ENCODE assay signal across 21 cellular contexts in the genomic region with DNA sequence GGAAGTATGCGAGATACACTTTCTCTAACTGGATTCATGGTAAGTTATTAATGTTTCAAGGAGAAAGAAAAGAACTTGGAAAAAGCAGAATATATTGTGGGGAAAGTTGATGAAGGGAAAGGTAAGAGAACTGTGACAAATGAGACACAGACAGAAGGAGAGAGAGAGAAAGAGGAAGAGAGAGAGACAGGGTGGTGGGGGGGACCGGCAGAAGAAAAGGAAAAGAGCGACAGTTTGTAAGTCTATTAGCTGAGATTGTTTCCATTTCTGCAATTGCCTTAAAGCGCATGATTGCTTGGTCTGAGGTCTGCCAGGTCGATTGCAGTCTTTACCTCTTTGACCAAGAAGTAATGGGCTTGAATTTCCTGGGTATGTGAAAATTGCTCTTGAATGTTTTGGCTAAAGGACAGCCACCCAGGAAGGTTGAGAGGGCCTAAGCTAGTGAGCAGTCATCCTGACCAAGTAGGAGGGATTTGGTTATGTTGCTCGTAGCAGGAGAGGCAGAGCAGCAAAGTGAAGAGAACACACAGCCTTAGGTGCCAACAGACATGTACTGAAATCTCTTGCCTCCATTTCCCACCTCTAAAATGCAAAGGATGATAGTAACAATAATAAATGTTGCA. TPM values are rescaled to one million over a fixed set of nuclear protein-coding genes. Genes with fewer than 3 reads are reported as not detected.
DNase-seq lines count a peak whose midpoint lies in the region; ATAC-seq and TF ChIP-seq lines count a peak whose summit lies in the region.
"Had no signal": no experiment of that assay in that cellular context is flagged by ENCODE, and none has a peak within 500 bp of the region (broad histone marks: within the 10 kb centered on the region; RNA-seq: fewer than 3 reads in every experiment).

No MANE protein-coding gene starts in this region.

- CTCF ChIA-PET in CD8-positive, alpha-beta T cell (lab: Charles Lee), result interaction anchor here (0.8 to 2.8 kb wide), 7 partner anchors 9 to 370 kb away, joined by 3 to 20 read pairs (median 4); no protein-coding TSS in a partner anchor
- CTCF ChIA-PET in activated CD8-positive, alpha-beta T cell treated with anti-CD3 and anti-CD28 coated beads for 36 hours (lab: Charles Lee), result interaction anchor here (1.0 to 1.7 kb wide), 8 partner anchors 8 to 402 kb away, joined by 3 to 5 read pairs (median 4); a partner anchor contains a TSS

- WGBS in hepatocyte (ENCODE audit: low lambda C conversion rate, missing lambda C conversion rate), result 82% methylated on average over 6 of the region's 6 CpGs

- H3K27me3 ChIP-seq in CD8-positive, alpha-beta T cell (ENCODE audit: insufficient read depth, low read length), result no peaks in the 10 kb centered on the region
- H3K27me3 ChIP-seq in hepatocyte, result peaks cover 37% of the 10 kb centered on the region
- H3K27me3 ChIP-seq: colonic mucosa had no signal

- H3K36me3 Mint-ChIP-seq in T-helper 2 cell treated with Interferon-gamma antibody and Interleukin-4, amounts not matched to agents 5 μg/mL and 100 μg/mL, for 36 hours (ENCODE audit: low read depth), result peaks cover 61% of the 10 kb centered on the region
- peaks cover 42% of the 10 kb centered on the region for H3K36me3 Mint-ChIP-seq in CD8-positive, alpha-beta T cell
- peaks cover 32% of the 10 kb centered on the region for H3K36me3 Mint-ChIP-seq in activated CD8-positive, alpha-beta T cell treated with anti-CD3 and anti-CD28 coated beads for 36 hours (ENCODE audit: low read depth)
- H3K36me3 Mint-ChIP-seq in memory B cell, result no peaks in the 10 kb centered on the region
- no peaks in the 10 kb centered on the region for H3K36me3 Mint-ChIP-seq in nephron progenitor cell (ENCODE audit: low read depth)

- H3K4me3 Mint-ChIP-seq in T-helper 2 cell treated with Interferon-gamma antibody and Interleukin-4, amounts not matched to agents 5 μg/mL and 100 μg/mL, for 36 hours, result peak overlapping the region; percentile 74
- H3K4me3 Mint-ChIP-seq in CD8-positive, alpha-beta T cell, result peak overlapping the region; percentile 73
- peak overlapping the region; percentile 72 for H3K4me3 Mint-ChIP-seq in activated CD8-positive, alpha-beta T cell treated with anti-CD3 and anti-CD28 coated beads for 36 hours
- H3K4me3 Mint-ChIP-seq in memory B cell (peak overlapping the region; percentile 19), nephron progenitor cell (no peak overlapping the region)

- POLR2A ChIA-PET in CD8-positive, alpha-beta T cell (lab: Charles Lee), result interaction anchor here (1.0 to 8.8 kb wide), 5 partner anchors 10 to 417 kb away, joined by 3 to 129 read pairs (median 5); a partner anchor contains a TSS
- POLR2A ChIA-PET in activated CD8-positive, alpha-beta T cell treated with anti-CD3 and anti-CD28 coated beads for 36 hours (lab: Charles Lee), result interaction anchor here (0.7 to 4.3 kb wide), 9 partner anchors 10 to 108 kb away, joined by 3 to 24 read pairs (median 6); no protein-coding TSS in a partner anchor

- no peaks in the 10 kb centered on the region for H3K9me2 ChIP-seq in hepatocyte (replicated peaks; ENCODE audit: insufficient read depth)

- H3K4me3 ChIP-seq in CD8-positive, alpha-beta T cell (ENCODE audit: low read depth, low read length), result peak overlapping the region; percentile 34
- H3K4me3 ChIP-seq in hepatocyte, result no peak overlapping the region
- H3K4me3 ChIP-seq: A549, colonic mucosa had no signal

- no peak overlapping the region for H3K4me2 ChIP-seq in hepatocyte
- H3K4me2 ChIP-seq: A549 had no signal

- peak overlapping the region; percentile 72 for H3K27ac ChIP-seq in CD8-positive, alpha-beta T cell (ENCODE audit: low read depth, low read length)
- H3K27ac ChIP-seq in hepatocyte, result no peak overlapping the region
- H3K27ac ChIP-seq: A549, colonic mucosa, neutrophil had no signal

- H3K36me3 ChIP-seq in CD8-positive, alpha-beta T cell (ENCODE audit: insufficient read depth, low read length), result peaks cover 5% of the 10 kb centered on the region
- no peaks in the 10 kb centered on the region for H3K36me3 ChIP-seq in hepatocyte (replicated peaks; ENCODE audit: insufficient read depth, low read depth)
- H3K36me3 ChIP-seq: colonic mucosa, neutrophil had no signal

- H3K4me1 Mint-ChIP-seq in T-helper 2 cell treated with Interferon-gamma antibody and Interleukin-4, amounts not matched to agents 5 μg/mL and 100 μg/mL, for 36 hours (ENCODE audit: low read depth), result peaks cover 79% of the 10 kb centered on the region
- peaks cover 84% of the 10 kb centered on the region for H3K4me1 Mint-ChIP-seq in CD8-positive, alpha-beta T cell (ENCODE audit: low read depth)
- peaks cover 82% of the 10 kb centered on the region for H3K4me1 Mint-ChIP-seq in activated CD8-positive, alpha-beta T cell treated with anti-CD3 and anti-CD28 coated beads for 36 hours (ENCODE audit: low read depth)
- H3K4me1 Mint-ChIP-seq in memory B cell (peaks cover 31% of the 10 kb centered on the region), nephron progenitor cell (peaks cover 81% of the 10 kb centered on the region)

- no peaks in the 10 kb centered on the region for H3K9me3 Mint-ChIP-seq in T-helper 2 cell treated with Interferon-gamma antibody and Interleukin-4, amounts not matched to agents 5 μg/mL and 100 μg/mL, for 36 hours
- H3K9me3 Mint-ChIP-seq in CD8-positive, alpha-beta T cell, result no peaks in the 10 kb centered on the region
- no peaks in the 10 kb centered on the region for H3K9me3 Mint-ChIP-seq in activated CD8-positive, alpha-beta T cell treated with anti-CD3 and anti-CD28 coated beads for 36 hours
- H3K9me3 Mint-ChIP-seq in memory B cell (no peaks in the 10 kb centered on the region), nephron progenitor cell (no peaks in the 10 kb centered on the region)

- no peak for ATAC-seq in CD8-positive, alpha-beta T cell
- no peak for ATAC-seq in activated CD8-positive, alpha-beta T cell treated with anti-CD3 and anti-CD28 coated beads for 36 hours
- ATAC-seq in memory B cell (ENCODE audit: low read depth), result peak; percentile 27
- no peak for ATAC-seq in HG03139 (IDR thresholded peaks at IDR 0.05; ENCODE audit: unreplicated experiment)
- ATAC-seq: A549 had no signal

- H4K20me1 ChIP-seq in hepatocyte (ENCODE audit: insufficient read depth, poor library complexity, severe bottlenecking), result no peaks in the 10 kb centered on the region

- no peaks in the 10 kb centered on the region for H3K27me3 Mint-ChIP-seq in T-helper 2 cell treated with Interferon-gamma antibody and Interleukin-4, amounts not matched to agents 5 μg/mL and 100 μg/mL, for 36 hours (ENCODE audit: low read depth)
- H3K27me3 Mint-ChIP-seq in CD8-positive, alpha-beta T cell (ENCODE audit: low read depth), result no peaks in the 10 kb centered on the region
- no peaks in the 10 kb centered on the region for H3K27me3 Mint-ChIP-seq in activated CD8-positive, alpha-beta T cell treated with anti-CD3 and anti-CD28 coated beads for 36 hours
- no peaks in the 10 kb centered on the region for H3K27me3 Mint-ChIP-seq in memory B cell
- peaks cover 3% of the 10 kb centered on the region for H3K27me3 Mint-ChIP-seq in nephron progenitor cell (ENCODE audit: low read depth, poor library complexity)

- intact Hi-C loops in CD8-positive, alpha-beta T cell (cut with DNase I, micrococcal nuclease), result loop anchor here in 1 of 2 experiments (2.0 kb wide), 1 partner anchor 16 kb away; no protein-coding TSS in a partner anchor
- intact Hi-C loops in activated CD8-positive, alpha-beta T cell treated with anti-CD3 and anti-CD28 coated beads for 36 hours (cut with micrococcal nuclease), result no loop called here

- H3K4me1 ChIP-seq in CD8-positive, alpha-beta T cell (ENCODE audit: insufficient read depth, low read length), result peaks cover 98% of the 10 kb centered on the region
- no peaks in the 10 kb centered on the region for H3K4me1 ChIP-seq in hepatocyte (ENCODE audit: insufficient read depth)
- H3K4me1 ChIP-seq: A549, colonic mucosa had no signal

- no peak overlapping the region for H2AFZ ChIP-seq in hepatocyte

- no peak for DNase-seq in T-helper 2 cell treated with Interferon-gamma antibody and Interleukin-4, amounts not matched to agents 5 μg/mL and 100 μg/mL, for 36 hours (ENCODE audit: low spot score)
- no peak for DNase-seq in T-helper 2 cell
- no peak for DNase-seq in CD8-positive, alpha-beta T cell
- DNase-seq in activated CD8-positive, alpha-beta T cell treated with anti-CD3 and anti-CD28 coated beads for 36 hours, result peak; percentile 19
- no peak for DNase-seq in memory B cell (ENCODE audit: low spot score in 2 of 2)
- DNase-seq in hepatocyte (ENCODE audit: low spot score), result no peak
- no peak for DNase-seq in nephron progenitor cell
- DNase-seq: activated CD4-positive, alpha-beta T cell treated with anti-CD3 and anti-CD28 coated beads, Interleukin-2, amount 50 U/mL, for 1 hour; activated effector memory CD4-positive, alpha-beta T cell treated with anti-CD3 and anti-CD28 coated beads, Interleukin-2, amount 50 U/mL, for 16 hours; colonic mucosa; NCI-H1930; NCI-H446 treated with DMSO at 0.1 percent for 48 hours; SHP77 treated with DMSO at 0.1 percent for 48 hours had no signal

- no peak for TF ChIP-seq CTCF in CD8-positive, alpha-beta T cell (IDR thresholded peaks at IDR 0.05)
- TF ChIP-seq CTCF in activated CD8-positive, alpha-beta T cell treated with anti-CD3 and anti-CD28 coated beads for 36 hours (IDR thresholded peaks at IDR 0.05), result no peak
- TF ChIP-seq CTCF in hepatocyte (IDR thresholded peaks at IDR 0.05; ENCODE audit: poor library complexity), result no peak
- no peak for TF ChIP-seq CTCF in nephron progenitor cell (IDR thresholded peaks at IDR 0.05)

- H3K9me3 ChIP-seq in CD8-positive, alpha-beta T cell (ENCODE audit: low read length), result no peaks in the 10 kb centered on the region
- H3K9me3 ChIP-seq in hepatocyte (ENCODE audit: low read depth), result no peaks in the 10 kb centered on the region
- H3K9me3 ChIP-seq: A549, colonic mucosa, neutrophil had no signal

- H3K27ac Mint-ChIP-seq in T-helper 2 cell treated with Interferon-gamma antibody and Interleukin-4, amounts not matched to agents 5 μg/mL and 100 μg/mL, for 36 hours, result peak overlapping the region; percentile 75
- H3K27ac Mint-ChIP-seq in CD8-positive, alpha-beta T cell, result no peak overlapping the region
- H3K27ac Mint-ChIP-seq in activated CD8-positive, alpha-beta T cell treated with anti-CD3 and anti-CD28 coated beads for 36 hours, result peak overlapping the region; percentile 90
- H3K27ac Mint-ChIP-seq in memory B cell (peak overlapping the region; percentile 33), nephron progenitor cell (no peak overlapping the region)

- H3K79me2 ChIP-seq in hepatocyte, result no peaks in the 10 kb centered on the region

RNA-seq across cellular contexts. Expression of a gene that starts 23.6 kb away (rescaled TPM):
- total RNA-seq in CD8-positive, alpha-beta T cell, result 10 to 100 TPM in 1 of 2 experiments, 1 to 10 TPM in 1; 9.0 to 12.0 TPM
- total RNA-seq in activated CD8-positive, alpha-beta T cell treated with anti-CD3 and anti-CD28 coated beads for 36 hours, result 1 to 10 TPM; 2.2 to 2.3 TPM
- not detected in 2 replicates for total RNA-seq in hepatocyte
- polyA plus RNA-seq in hepatocyte, result not detected in 2 replicates
- total RNA-seq: endothelial cell of umbilical vein, fibroblast of villous mesenchyme, MCF 10A, renal cortical epithelial cell had no signal
- polyA plus RNA-seq: A549, endothelial cell of umbilical vein, urinary bladder had no signal

RNA-seq across cellular contexts. Expression of a gene that starts 35.8 kb away (rescaled TPM):
- total RNA-seq in CD8-positive, alpha-beta T cell, result 100 to 1,000 TPM; 105 TPM
- total RNA-seq in activated CD8-positive, alpha-beta T cell treated with anti-CD3 and anti-CD28 coated beads for 36 hours, result 10 to 100 TPM; 83.2 to 86.8 TPM
- 0.12 TPM in 1 of 2 replicates, not detected in the other for total RNA-seq in hepatocyte
- 0.51 TPM in 1 of 2 replicates, not detected in the other for polyA plus RNA-seq in hepatocyte
- total RNA-seq: endothelial cell of umbilical vein, renal cortical epithelial cell had no signal
- polyA plus RNA-seq: A549 had no signal

RNA-seq across cellular contexts. Expression of a gene that starts 43.1 kb away (rescaled TPM):
- total RNA-seq in CD8-positive, alpha-beta T cell, result not detected
- under 1 TPM; 0.34 TPM for total RNA-seq in activated CD8-positive, alpha-beta T cell treated with anti-CD3 and anti-CD28 coated beads for 36 hours
- not detected in 2 replicates for total RNA-seq in hepatocyte
- polyA plus RNA-seq in hepatocyte, result not detected in 2 replicates
- total RNA-seq: colonic mucosa, endothelial cell of umbilical vein, fibroblast of villous mesenchyme, MCF 10A, renal cortical epithelial cell, urinary bladder had no signal
- polyA plus RNA-seq: A549, endothelial cell of umbilical vein, urinary bladder had no signal

RNA-seq across cellular contexts. Expression of a gene that starts 58.1 kb away (rescaled TPM):
- total RNA-seq in CD8-positive, alpha-beta T cell, result 10 to 100 TPM; 17.6 to 23.5 TPM
- 1 to 10 TPM; 1.5 to 2.0 TPM for total RNA-seq in activated CD8-positive, alpha-beta T cell treated with anti-CD3 and anti-CD28 coated beads for 36 hours
- total RNA-seq in hepatocyte, result 10.4 and 12.8 TPM in 2 replicates
- polyA plus RNA-seq in hepatocyte, result 10.8 and 16.5 TPM in 2 replicates
- total RNA-seq: endothelial cell of umbilical vein, fibroblast of villous mesenchyme had no signal
- polyA plus RNA-seq: A549, endothelial cell of umbilical vein had no signal

Comparison
In these comparisons a context has a peak if more than half of its experiments do, and no peak if none do; other contexts are left out.
1. H3K27ac Mint-ChIP-seq: peak in T-helper 2 cell treated with Interferon-gamma antibody and Interleukin-4, amounts not matched to agents 5 μg/mL and 100 μg/mL, for 36 hours (single experiment), activated CD8-positive, alpha-beta T cell treated with anti-CD3 and anti-CD28 coated beads for 36 hours (single experiment) and memory B cell (single experiment); none in CD8-positive, alpha-beta T cell (single experiment) and nephron progenitor cell (single experiment).
2. RNA of a gene that starts 35.8 kb away (total RNA-seq): 105 TPM in CD8-positive, alpha-beta T cell and 83.2 to 86.8 TPM in activated CD8-positive, alpha-beta T cell treated with anti-CD3 and anti-CD28 coated beads for 36 hours; 0.12 TPM in hepatocyte; every median in the first group is over 10 times any median in the second.